Comparison of ENCODE assay signal across 1 cellular context in the genomic region with DNA sequence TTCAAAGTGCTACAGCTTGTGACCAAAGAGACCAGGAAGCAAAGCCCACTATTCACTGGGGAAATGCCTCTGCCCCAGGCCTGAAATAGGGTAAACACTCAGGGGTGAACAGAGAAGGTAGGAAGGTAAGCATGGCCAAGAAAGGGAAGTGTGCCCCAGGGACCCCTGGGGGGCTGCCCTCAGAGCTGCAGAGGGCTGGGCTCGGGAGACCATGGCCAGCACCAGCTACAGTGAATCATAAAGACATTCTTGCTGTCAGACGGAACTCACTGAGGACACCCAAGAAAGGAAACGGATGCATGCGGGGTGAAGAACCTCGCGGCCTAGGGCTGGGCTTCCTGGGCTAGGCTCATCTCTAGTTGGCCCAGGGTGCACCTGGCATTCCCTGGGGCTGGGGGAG.
A peak's percentile ranks its signal among the peaks of the same experiment; 100 is the strongest.
TF ChIP-seq lines count a peak whose summit lies in the region.

No MANE protein-coding gene starts in this region.

TF ChIP-seq in HepG2, 621 proteins besides CTCF, POLR2A, EP300 and RAD21:
- TF ChIP-seq ZMYM3 (CRISPR knock-in tag; IDR thresholded peaks at IDR 0.05): no peak
- no peak for TF ChIP-seq BHLHE40 (IDR thresholded peaks at IDR 0.05; ENCODE audit: low read length)
- 0 out of 2 replicates have a peak, but pooled peaks have one; percentile 10 for TF ChIP-seq MYC (CRISPR knock-in tag; IDR thresholded peaks at IDR 0.05; ENCODE audit: borderline replicate concordance)
- TF ChIP-seq U2AF1 (optimal IDR thresholded peaks at IDR 0.05; ENCODE audit: low read depth, low read length): no peak
- no peak for TF ChIP-seq SOX5 (CRISPR knock-in tag; IDR thresholded peaks at IDR 0.05; ENCODE audit: borderline replicate concordance)
- TF ChIP-seq, protein P1, sequence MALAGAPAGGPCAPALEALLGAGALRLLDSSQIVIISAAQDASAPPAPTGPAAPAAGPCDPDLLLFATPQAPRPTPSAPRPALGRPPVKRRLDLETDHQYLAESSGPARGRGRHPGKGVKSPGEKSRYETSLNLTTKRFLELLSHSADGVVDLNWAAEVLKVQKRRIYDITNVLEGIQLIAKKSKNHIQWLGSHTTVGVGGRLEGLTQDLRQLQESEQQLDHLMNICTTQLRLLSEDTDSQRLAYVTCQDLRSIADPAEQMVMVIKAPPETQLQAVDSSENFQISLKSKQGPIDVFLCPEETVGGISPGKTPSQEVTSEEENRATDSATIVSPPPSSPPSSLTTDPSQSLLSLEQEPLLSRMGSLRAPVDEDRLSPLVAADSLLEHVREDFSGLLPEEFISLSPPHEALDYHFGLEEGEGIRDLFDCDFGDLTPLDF (CRISPR knock-in tag; IDR thresholded peaks at IDR 0.05): no peak
- no peak for TF ChIP-seq ZFY (CRISPR knock-in tag; IDR thresholded peaks at IDR 0.05)
TF ChIP-seq in HepG2: peak in this region for 1.
